In the genomic region with DNA sequence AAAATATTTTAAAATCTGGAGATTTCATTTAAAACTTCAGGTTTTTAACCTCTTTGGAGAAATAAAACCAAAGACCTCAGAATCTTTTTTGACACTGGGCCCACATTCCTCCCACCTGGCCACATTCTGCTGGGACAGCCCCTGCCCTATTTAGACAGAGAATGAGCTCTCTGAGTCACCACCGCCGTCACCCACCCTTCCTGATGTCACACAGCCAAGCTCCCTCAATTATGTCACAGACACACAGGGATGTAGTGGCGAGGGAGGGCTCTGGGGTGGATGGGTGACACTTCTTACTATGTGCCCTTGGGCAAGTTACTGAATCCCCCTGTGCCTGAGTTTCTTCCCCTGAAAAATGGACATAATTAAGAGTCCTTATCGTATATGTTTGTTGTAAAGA, we compare ENCODE assay signal across 15 cellular contexts.
DNase-seq lines count a peak whose midpoint lies in the region; TF ChIP-seq lines count a peak whose summit lies in the region.
"Had no signal": no experiment of that assay in that cellular context is flagged by ENCODE, and none has a peak within 500 bp of the region (broad histone marks: within the 10 kb centered on the region; RNA-seq: fewer than 3 reads in every experiment).

No MANE protein-coding gene starts in this region.

- H3K4me3 ChIP-seq in neural progenitor cell, result no peak overlapping the region
- H3K4me3 ChIP-seq: A549, BLaER1 had no signal

- H3K36me3 ChIP-seq in neural progenitor cell, result no peaks in the 10 kb centered on the region
- H3K36me3 ChIP-seq: BLaER1 had no signal

- no peaks in the 10 kb centered on the region for H3F3A ChIP-seq in neural progenitor cell (ENCODE audit: low read depth)

- H3K27ac Mint-ChIP-seq in activated CD4-positive, alpha-beta memory T cell treated with anti-CD3 and anti-CD28 coated beads for 36 hours, result no peak overlapping the region
- H3K27ac Mint-ChIP-seq in activated CD4-positive, alpha-beta memory T cell treated with anti-CD3 and anti-CD28 coated beads, Interleukin-2, amount 10 ng/mL, durations not matched to agents 7 days and 5 days, result no peak overlapping the region
- no peak overlapping the region for H3K27ac Mint-ChIP-seq in neural progenitor cell

- intact Hi-C loops in activated CD4-positive, alpha-beta memory T cell treated with anti-CD3 and anti-CD28 coated beads for 36 hours (cut with micrococcal nuclease), result no loop called here

- CTCF ChIA-PET in activated CD4-positive, alpha-beta memory T cell treated with anti-CD3 and anti-CD28 coated beads for 36 hours (lab: Charles Lee), result no interaction called here
- CTCF ChIA-PET in activated CD4-positive, alpha-beta memory T cell treated with anti-CD3 and anti-CD28 coated beads, Interleukin-2, amount 10 ng/mL, durations not matched to agents 7 days and 5 days (lab: Charles Lee), result no interaction called here

- no peak for TF ChIP-seq CTCF in neural progenitor cell (IDR thresholded peaks at IDR 0.05)

- H2AFZ ChIP-seq in neural progenitor cell (replicated peaks), result peak overlapping the region; percentile 3

- no peaks in the 10 kb centered on the region for H3K79me2 ChIP-seq in neural progenitor cell (ENCODE audit: low read depth)

- H3K4me1 ChIP-seq in neural progenitor cell, result peaks cover 28% of the 10 kb centered on the region
- H3K4me1 ChIP-seq: A549 had no signal

- H3K36me3 Mint-ChIP-seq in activated CD4-positive, alpha-beta memory T cell treated with anti-CD3 and anti-CD28 coated beads for 36 hours, result no peaks in the 10 kb centered on the region
- H3K36me3 Mint-ChIP-seq in activated CD4-positive, alpha-beta memory T cell treated with anti-CD3 and anti-CD28 coated beads, Interleukin-2, amount 10 ng/mL, durations not matched to agents 7 days and 5 days (ENCODE audit: low read depth), result no peaks in the 10 kb centered on the region
- H3K36me3 Mint-ChIP-seq in neural progenitor cell, result no peaks in the 10 kb centered on the region
- H3K36me3 Mint-ChIP-seq: CD4-positive, CD25-positive, alpha-beta regulatory T cell had no signal

- POLR2A ChIA-PET in activated CD4-positive, alpha-beta memory T cell treated with anti-CD3 and anti-CD28 coated beads for 36 hours (lab: Charles Lee), result no interaction called here
- POLR2A ChIA-PET in activated CD4-positive, alpha-beta memory T cell treated with anti-CD3 and anti-CD28 coated beads, Interleukin-2, amount 10 ng/mL, durations not matched to agents 7 days and 5 days (lab: Charles Lee), result no interaction called here

- no peaks in the 10 kb centered on the region for H3K9me3 Mint-ChIP-seq in activated CD4-positive, alpha-beta memory T cell treated with anti-CD3 and anti-CD28 coated beads for 36 hours
- no peaks in the 10 kb centered on the region for H3K9me3 Mint-ChIP-seq in activated CD4-positive, alpha-beta memory T cell treated with anti-CD3 and anti-CD28 coated beads, Interleukin-2, amount 10 ng/mL, durations not matched to agents 7 days and 5 days
- no peaks in the 10 kb centered on the region for H3K9me3 Mint-ChIP-seq in neural progenitor cell

- no peaks in the 10 kb centered on the region for H3K27me3 ChIP-seq in neural progenitor cell
- H3K27me3 ChIP-seq: BLaER1 had no signal

- peaks cover 5% of the 10 kb centered on the region for H3K27me3 Mint-ChIP-seq in activated CD4-positive, alpha-beta memory T cell treated with anti-CD3 and anti-CD28 coated beads for 36 hours
- peaks cover 2% of the 10 kb centered on the region for H3K27me3 Mint-ChIP-seq in activated CD4-positive, alpha-beta memory T cell treated with anti-CD3 and anti-CD28 coated beads, Interleukin-2, amount 10 ng/mL, durations not matched to agents 7 days and 5 days
- peaks cover 5% of the 10 kb centered on the region for H3K27me3 Mint-ChIP-seq in neural progenitor cell (ENCODE audit: insufficient read depth, low read depth)
- H3K27me3 Mint-ChIP-seq: CD4-positive, CD25-positive, alpha-beta regulatory T cell had no signal

- H3K27ac ChIP-seq in neural progenitor cell, result no peak overlapping the region
- H3K27ac ChIP-seq: A549, BLaER1 had no signal

- no peaks in the 10 kb centered on the region for H4K20me1 ChIP-seq in neural progenitor cell (ENCODE audit: low read depth)
- H4K20me1 ChIP-seq: BLaER1 had no signal

- H3K4me1 Mint-ChIP-seq in activated CD4-positive, alpha-beta memory T cell treated with anti-CD3 and anti-CD28 coated beads for 36 hours (ENCODE audit: low read depth), result no peaks in the 10 kb centered on the region
- H3K4me1 Mint-ChIP-seq in activated CD4-positive, alpha-beta memory T cell treated with anti-CD3 and anti-CD28 coated beads, Interleukin-2, amount 10 ng/mL, durations not matched to agents 7 days and 5 days, result no peaks in the 10 kb centered on the region
- H3K4me1 Mint-ChIP-seq in neural progenitor cell, result peaks cover 14% of the 10 kb centered on the region
- H3K4me1 Mint-ChIP-seq: CD4-positive, CD25-positive, alpha-beta regulatory T cell had no signal

- H3K9me3 ChIP-seq in neural progenitor cell (ENCODE audit: low read depth), result no peaks in the 10 kb centered on the region
- H3K9me3 ChIP-seq: A549, BLaER1 had no signal

- no peak overlapping the region for H3K4me3 Mint-ChIP-seq in activated CD4-positive, alpha-beta memory T cell treated with anti-CD3 and anti-CD28 coated beads for 36 hours
- no peak overlapping the region for H3K4me3 Mint-ChIP-seq in activated CD4-positive, alpha-beta memory T cell treated with anti-CD3 and anti-CD28 coated beads, Interleukin-2, amount 10 ng/mL, durations not matched to agents 7 days and 5 days
- no peak overlapping the region for H3K4me3 Mint-ChIP-seq in neural progenitor cell
- H3K4me3 Mint-ChIP-seq: CD4-positive, CD25-positive, alpha-beta regulatory T cell had no signal

- peak; percentile 18 for DNase-seq in activated CD4-positive, alpha-beta memory T cell treated with anti-CD3 and anti-CD28 coated beads for 36 hours
- no peak for DNase-seq in activated CD4-positive, alpha-beta memory T cell treated with anti-CD3 and anti-CD28 coated beads, Interleukin-2, amount 10 ng/mL, durations not matched to agents 7 days and 5 days
- peak; percentile 22 for DNase-seq in stimulated activated CD4-positive, alpha-beta T cell treated with anti-CD3 and anti-CD28 coated beads, Interleukin-15, amount 100 ng/mL, for 24 hours
- DNase-seq in stimulated activated CD4-positive, alpha-beta T cell treated with anti-CD3 and anti-CD28 coated beads, Interleukin-1b, Interleukin-23, amount 100 ng/mL, for 48 hours, result no peak
- DNase-seq in NCI-H69 (lab: John Stamatoyannopoulos, UW), result peak; percentile 8
- no peak for DNase-seq in neural progenitor cell (ENCODE audit: low spot score)
- DNase-seq in SK-N-DZ (ENCODE audit: low spot score), result no peak
- DNase-seq in A172 (ENCODE audit: low spot score), result no peak
- DNase-seq: AML-193; CD4-positive, CD25-positive, alpha-beta regulatory T cell; DMS53; GF-D8; HCEC 1CT had no signal

- H3K9ac ChIP-seq in neural progenitor cell, result no peak overlapping the region
- H3K9ac ChIP-seq: BLaER1 had no signal

- no peak overlapping the region for H3K4me2 ChIP-seq in neural progenitor cell
- H3K4me2 ChIP-seq: A549, BLaER1 had no signal

Comparison
In these comparisons a context has a peak if more than half of its experiments do, and no peak if none do; other contexts are left out.
1. DNase-seq: peak in activated CD4-positive, alpha-beta memory T cell treated with anti-CD3 and anti-CD28 coated beads for 36 hours (single experiment), stimulated activated CD4-positive, alpha-beta T cell treated with anti-CD3 and anti-CD28 coated beads, Interleukin-15, amount 100 ng/mL, for 24 hours (single experiment) and NCI-H69 (single experiment); none in activated CD4-positive, alpha-beta memory T cell treated with anti-CD3 and anti-CD28 coated beads, Interleukin-2, amount 10 ng/mL, durations not matched to agents 7 days and 5 days (single experiment), stimulated activated CD4-positive, alpha-beta T cell treated with anti-CD3 and anti-CD28 coated beads, Interleukin-1b, Interleukin-23, amount 100 ng/mL, for 48 hours (single experiment), neural progenitor cell (single experiment), SK-N-DZ (single experiment) and A172 (single experiment).